1 cellular context compared by ENCODE assay signal in the genomic region with DNA sequence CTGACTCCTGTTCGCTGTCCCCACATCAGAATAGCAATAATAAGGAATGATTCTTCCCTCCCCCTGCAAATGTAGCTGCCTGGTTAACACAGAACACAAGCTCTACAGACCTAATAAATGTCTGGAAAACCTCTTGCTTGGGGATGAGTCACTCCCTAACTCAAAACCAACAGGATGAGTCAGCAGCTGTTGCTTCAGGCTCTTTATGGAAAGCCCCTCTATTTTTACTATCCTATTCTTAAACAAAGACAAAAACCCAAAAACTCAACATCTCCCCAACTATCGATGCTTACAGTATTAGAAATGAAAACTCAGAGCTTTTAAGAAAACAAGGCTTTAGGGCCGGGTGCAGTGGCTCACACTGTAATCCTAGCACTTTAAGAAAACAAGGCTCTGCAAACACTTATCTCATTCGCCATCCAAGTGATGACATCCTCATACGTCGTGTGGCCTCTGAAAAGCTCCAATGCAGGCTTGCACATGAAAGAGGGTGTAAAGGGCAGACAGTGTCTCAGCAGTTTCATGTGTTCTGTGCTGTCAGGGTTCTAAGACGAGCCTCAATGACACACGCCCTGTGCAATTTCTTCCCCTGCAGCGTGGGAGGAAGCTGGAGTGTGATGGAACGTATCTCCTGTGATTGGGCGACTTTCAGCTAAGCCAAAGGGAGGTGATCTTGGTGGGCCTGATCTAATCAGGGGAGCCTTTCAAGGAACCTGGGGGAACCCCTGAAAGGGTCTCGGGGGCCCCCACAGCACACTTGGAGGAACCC.
TF ChIP-seq lines count a peak whose summit lies in the region.

No MANE protein-coding gene starts in this region.

TF ChIP-seq in HepG2, 621 proteins besides CTCF, POLR2A, EP300 and RAD21 (continued from another document and continues in another):
- TF ChIP-seq, protein P1, sequence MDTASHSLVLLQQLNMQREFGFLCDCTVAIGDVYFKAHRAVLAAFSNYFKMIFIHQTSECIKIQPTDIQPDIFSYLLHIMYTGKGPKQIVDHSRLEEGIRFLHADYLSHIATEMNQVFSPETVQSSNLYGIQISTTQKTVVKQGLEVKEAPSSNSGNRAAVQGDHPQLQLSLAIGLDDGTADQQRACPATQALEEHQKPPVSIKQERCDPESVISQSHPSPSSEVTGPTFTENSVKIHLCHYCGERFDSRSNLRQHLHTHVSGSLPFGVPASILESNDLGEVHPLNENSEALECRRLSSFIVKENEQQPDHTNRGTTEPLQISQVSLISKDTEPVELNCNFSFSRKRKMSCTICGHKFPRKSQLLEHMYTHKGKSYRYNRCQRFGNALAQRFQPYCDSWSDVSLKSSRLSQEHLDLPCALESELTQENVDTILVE (CRISPR knock-in tag; IDR thresholded peaks at IDR 0.05): no peak
- TF ChIP-seq CBFB (CRISPR knock-in tag; IDR thresholded peaks at IDR 0.05) (no peak), SMAD3 (CRISPR knock-in tag; IDR thresholded peaks at IDR 0.05) (peak; percentile 45; the same call in 1 of the 2 replicates), ZNF549 (CRISPR knock-in tag; IDR thresholded peaks at IDR 0.05) (0 out of 2 replicates have a peak, but pooled peaks have one; percentile 67), ZNF570 (CRISPR knock-in tag; IDR thresholded peaks at IDR 0.05; ENCODE audit: borderline replicate concordance) (no peak), SP2 (CRISPR knock-in tag; IDR thresholded peaks at IDR 0.05) (no peak), ZNF782 (CRISPR knock-in tag; IDR thresholded peaks at IDR 0.05; ENCODE audit: borderline replicate concordance) (no peak), CREB1 (IDR thresholded peaks at IDR 0.05) (peak; percentile 66; the same call in 1 of the 2 replicates), CREB1 (CRISPR knock-in tag; IDR thresholded peaks at IDR 0.05) (peak; percentile 88), TMF1 (CRISPR knock-in tag; IDR thresholded peaks at IDR 0.05; ENCODE audit: low read depth) (no peak), HMG20A (CRISPR knock-in tag; IDR thresholded peaks at IDR 0.05; ENCODE audit: borderline replicate concordance) (peak; percentile 42; the same call in 1 of the 2 replicates), HOXA3 (CRISPR knock-in tag; IDR thresholded peaks at IDR 0.05) (peak; percentile 68; the same call in 1 of the 2 replicates), JUND (CRISPR knock-in tag; IDR thresholded peaks at IDR 0.05) (peak; percentile 56; the same call in 1 of the 2 replicates), POLR2G (IDR thresholded peaks at IDR 0.05; ENCODE audit: low read depth, low read length) (0 out of 2 replicates have a peak, but pooled peaks have one; percentile 23), ATF1 (CRISPR knock-in tag; IDR thresholded peaks at IDR 0.05) (peak; percentile 58; the same call in 1 of the 2 replicates), ZFAT (CRISPR knock-in tag; conservative IDR thresholded peaks at IDR 0.05) (no peak), ZNF572 (CRISPR knock-in tag; IDR thresholded peaks at IDR 0.05) (no peak), TAF1 (CRISPR knock-in tag; IDR thresholded peaks at IDR 0.05) (no peak), FOXA3 (CRISPR knock-in tag; IDR thresholded peaks at IDR 0.05) (peak; percentile 40; the same call in 1 of the 2 replicates), ADNP (CRISPR knock-in tag; IDR thresholded peaks at IDR 0.05) (no peak), FOSL1 (CRISPR knock-in tag; IDR thresholded peaks at IDR 0.05; ENCODE audit: borderline replicate concordance) (peak; percentile 57; the same call in 1 of the 2 replicates), HNF4A (CRISPR knock-in tag; IDR thresholded peaks at IDR 0.05) (peak; percentile 46; the same call in 1 of the 2 replicates), ZNF543 (CRISPR knock-in tag; IDR thresholded peaks at IDR 0.05) (no peak), SAP130 (CRISPR knock-in tag; IDR thresholded peaks at IDR 0.05; ENCODE audit: low read depth) (peak; percentile 63), ZBTB21 (CRISPR knock-in tag; IDR thresholded peaks at IDR 0.05) (peak; percentile 95), NCOA1 (CRISPR knock-in tag; IDR thresholded peaks at IDR 0.05) (no peak), ZKSCAN5 (CRISPR knock-in tag; IDR thresholded peaks at IDR 0.05) (no peak), RBFOX2 (IDR thresholded peaks at IDR 0.05; ENCODE audit: low read depth, low read length) (no peak), ATAD3A (CRISPR knock-in tag; IDR thresholded peaks at IDR 0.05) (no peak), ZNF263 (CRISPR knock-in tag; IDR thresholded peaks at IDR 0.05) (peak; percentile 59; the same call in 1 of the 2 replicates), CEBPG (CRISPR knock-in tag; IDR thresholded peaks at IDR 0.05) (0 out of 2 replicates have a peak, but pooled peaks have one; percentile 41), GTF3A (CRISPR knock-in tag; conservative IDR thresholded peaks at IDR 0.05) (no peak), PRPF4 (IDR thresholded peaks at IDR 0.05; ENCODE audit: low read depth, low read length, poor library complexity, severe bottlenecking) (no peak), ZNF10 (CRISPR knock-in tag; IDR thresholded peaks at IDR 0.05; ENCODE audit: borderline replicate concordance, low read depth) (no peak), BRCA1 (CRISPR knock-in tag; IDR thresholded peaks at IDR 0.05) (no peak), RNF2 (conservative IDR thresholded peaks at IDR 0.05; ENCODE audit: low read depth) (no peak), SP140L (CRISPR knock-in tag; IDR thresholded peaks at IDR 0.05; ENCODE audit: borderline replicate concordance) (no peak), HNRNPLL (IDR thresholded peaks at IDR 0.05; ENCODE audit: low read depth, low read length, poor library complexity, severe bottlenecking) (no peak)
- TF ChIP-seq, protein P2, sequence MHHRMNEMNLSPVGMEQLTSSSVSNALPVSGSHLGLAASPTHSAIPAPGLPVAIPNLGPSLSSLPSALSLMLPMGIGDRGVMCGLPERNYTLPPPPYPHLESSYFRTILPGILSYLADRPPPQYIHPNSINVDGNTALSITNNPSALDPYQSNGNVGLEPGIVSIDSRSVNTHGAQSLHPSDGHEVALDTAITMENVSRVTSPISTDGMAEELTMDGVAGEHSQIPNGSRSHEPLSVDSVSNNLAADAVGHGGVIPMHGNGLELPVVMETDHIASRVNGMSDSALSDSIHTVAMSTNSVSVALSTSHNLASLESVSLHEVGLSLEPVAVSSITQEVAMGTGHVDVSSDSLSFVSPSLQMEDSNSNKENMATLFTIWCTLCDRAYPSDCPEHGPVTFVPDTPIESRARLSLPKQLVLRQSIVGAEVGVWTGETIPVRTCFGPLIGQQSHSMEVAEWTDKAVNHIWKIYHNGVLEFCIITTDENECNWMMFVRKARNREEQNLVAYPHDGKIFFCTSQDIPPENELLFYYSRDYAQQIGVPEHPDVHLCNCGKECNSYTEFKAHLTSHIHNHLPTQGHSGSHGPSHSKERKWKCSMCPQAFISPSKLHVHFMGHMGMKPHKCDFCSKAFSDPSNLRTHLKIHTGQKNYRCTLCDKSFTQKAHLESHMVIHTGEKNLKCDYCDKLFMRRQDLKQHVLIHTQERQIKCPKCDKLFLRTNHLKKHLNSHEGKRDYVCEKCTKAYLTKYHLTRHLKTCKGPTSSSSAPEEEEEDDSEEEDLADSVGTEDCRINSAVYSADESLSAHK (CRISPR knock-in tag; IDR thresholded peaks at IDR 0.05; ENCODE audit: borderline replicate concordance): no peak
- TF ChIP-seq, protein P3, sequence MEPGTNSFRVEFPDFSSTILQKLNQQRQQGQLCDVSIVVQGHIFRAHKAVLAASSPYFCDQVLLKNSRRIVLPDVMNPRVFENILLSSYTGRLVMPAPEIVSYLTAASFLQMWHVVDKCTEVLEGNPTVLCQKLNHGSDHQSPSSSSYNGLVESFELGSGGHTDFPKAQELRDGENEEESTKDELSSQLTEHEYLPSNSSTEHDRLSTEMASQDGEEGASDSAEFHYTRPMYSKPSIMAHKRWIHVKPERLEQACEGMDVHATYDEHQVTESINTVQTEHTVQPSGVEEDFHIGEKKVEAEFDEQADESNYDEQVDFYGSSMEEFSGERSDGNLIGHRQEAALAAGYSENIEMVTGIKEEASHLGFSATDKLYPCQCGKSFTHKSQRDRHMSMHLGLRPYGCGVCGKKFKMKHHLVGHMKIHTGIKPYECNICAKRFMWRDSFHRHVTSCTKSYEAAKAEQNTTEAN (CRISPR knock-in tag; conservative IDR thresholded peaks at IDR 0.05): no peak
- TF ChIP-seq, protein P4, sequence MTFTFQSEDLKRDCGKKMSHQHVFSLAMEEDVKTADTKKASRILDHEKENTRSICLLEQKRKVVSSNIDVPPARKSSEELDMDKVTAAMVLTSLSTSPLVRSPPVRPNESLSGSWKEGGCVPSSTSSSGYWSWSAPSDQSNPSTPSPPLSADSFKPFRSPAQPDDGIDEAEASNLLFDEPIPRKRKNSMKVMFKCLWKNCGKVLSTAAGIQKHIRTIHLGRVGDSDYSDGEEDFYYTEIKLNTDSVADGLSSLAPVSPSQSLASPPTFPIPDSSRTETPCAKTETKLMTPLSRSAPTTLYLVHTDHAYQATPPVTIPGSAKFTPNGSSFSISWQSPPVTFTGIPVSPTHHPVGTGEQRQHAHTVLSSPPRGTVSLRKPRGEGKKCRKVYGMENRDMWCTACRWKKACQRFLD (CRISPR knock-in tag; IDR thresholded peaks at IDR 0.05; ENCODE audit: borderline replicate concordance): no peak
- TF ChIP-seq, protein P5, sequence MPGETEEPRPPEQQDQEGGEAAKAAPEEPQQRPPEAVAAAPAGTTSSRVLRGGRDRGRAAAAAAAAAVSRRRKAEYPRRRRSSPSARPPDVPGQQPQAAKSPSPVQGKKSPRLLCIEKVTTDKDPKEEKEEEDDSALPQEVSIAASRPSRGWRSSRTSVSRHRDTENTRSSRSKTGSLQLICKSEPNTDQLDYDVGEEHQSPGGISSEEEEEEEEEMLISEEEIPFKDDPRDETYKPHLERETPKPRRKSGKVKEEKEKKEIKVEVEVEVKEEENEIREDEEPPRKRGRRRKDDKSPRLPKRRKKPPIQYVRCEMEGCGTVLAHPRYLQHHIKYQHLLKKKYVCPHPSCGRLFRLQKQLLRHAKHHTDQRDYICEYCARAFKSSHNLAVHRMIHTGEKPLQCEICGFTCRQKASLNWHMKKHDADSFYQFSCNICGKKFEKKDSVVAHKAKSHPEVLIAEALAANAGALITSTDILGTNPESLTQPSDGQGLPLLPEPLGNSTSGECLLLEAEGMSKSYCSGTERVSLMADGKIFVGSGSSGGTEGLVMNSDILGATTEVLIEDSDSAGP (CRISPR knock-in tag; IDR thresholded peaks at IDR 0.05; ENCODE audit: borderline replicate concordance): peak; percentile 61
- TF ChIP-seq, protein P6, sequence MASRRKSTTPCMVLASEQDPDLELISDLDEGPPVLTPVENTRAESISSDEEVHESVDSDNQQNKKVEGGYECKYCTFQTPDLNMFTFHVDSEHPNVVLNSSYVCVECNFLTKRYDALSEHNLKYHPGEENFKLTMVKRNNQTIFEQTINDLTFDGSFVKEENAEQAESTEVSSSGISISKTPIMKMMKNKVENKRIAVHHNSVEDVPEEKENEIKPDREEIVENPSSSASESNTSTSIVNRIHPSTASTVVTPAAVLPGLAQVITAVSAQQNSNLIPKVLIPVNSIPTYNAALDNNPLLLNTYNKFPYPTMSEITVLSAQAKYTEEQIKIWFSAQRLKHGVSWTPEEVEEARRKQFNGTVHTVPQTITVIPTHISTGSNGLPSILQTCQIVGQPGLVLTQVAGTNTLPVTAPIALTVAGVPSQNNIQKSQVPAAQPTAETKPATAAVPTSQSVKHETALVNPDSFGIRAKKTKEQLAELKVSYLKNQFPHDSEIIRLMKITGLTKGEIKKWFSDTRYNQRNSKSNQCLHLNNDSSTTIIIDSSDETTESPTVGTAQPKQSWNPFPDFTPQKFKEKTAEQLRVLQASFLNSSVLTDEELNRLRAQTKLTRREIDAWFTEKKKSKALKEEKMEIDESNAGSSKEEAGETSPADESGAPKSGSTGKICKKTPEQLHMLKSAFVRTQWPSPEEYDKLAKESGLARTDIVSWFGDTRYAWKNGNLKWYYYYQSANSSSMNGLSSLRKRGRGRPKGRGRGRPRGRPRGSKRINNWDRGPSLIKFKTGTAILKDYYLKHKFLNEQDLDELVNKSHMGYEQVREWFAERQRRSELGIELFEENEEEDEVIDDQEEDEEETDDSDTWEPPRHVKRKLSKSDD (CRISPR knock-in tag; IDR thresholded peaks at IDR 0.05; ENCODE audit: low read depth): 0 out of 2 replicates have a peak, but pooled peaks have one; percentile 43
- TF ChIP-seq, protein P7, sequence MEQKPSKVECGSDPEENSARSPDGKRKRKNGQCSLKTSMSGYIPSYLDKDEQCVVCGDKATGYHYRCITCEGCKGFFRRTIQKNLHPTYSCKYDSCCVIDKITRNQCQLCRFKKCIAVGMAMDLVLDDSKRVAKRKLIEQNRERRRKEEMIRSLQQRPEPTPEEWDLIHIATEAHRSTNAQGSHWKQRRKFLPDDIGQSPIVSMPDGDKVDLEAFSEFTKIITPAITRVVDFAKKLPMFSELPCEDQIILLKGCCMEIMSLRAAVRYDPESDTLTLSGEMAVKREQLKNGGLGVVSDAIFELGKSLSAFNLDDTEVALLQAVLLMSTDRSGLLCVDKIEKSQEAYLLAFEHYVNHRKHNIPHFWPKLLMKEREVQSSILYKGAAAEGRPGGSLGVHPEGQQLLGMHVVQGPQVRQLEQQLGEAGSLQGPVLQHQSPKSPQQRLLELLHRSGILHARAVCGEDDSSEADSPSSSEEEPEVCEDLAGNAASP (CRISPR knock-in tag; IDR thresholded peaks at IDR 0.05; ENCODE audit: borderline replicate concordance): no peak
- TF ChIP-seq, protein P8, sequence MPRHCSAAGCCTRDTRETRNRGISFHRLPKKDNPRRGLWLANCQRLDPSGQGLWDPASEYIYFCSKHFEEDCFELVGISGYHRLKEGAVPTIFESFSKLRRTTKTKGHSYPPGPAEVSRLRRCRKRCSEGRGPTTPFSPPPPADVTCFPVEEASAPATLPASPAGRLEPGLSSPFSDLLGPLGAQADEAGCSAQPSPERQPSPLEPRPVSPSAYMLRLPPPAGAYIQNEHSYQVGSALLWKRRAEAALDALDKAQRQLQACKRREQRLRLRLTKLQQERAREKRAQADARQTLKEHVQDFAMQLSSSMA (CRISPR knock-in tag; IDR thresholded peaks at IDR 0.05): no peak
- TF ChIP-seq, protein P9, sequence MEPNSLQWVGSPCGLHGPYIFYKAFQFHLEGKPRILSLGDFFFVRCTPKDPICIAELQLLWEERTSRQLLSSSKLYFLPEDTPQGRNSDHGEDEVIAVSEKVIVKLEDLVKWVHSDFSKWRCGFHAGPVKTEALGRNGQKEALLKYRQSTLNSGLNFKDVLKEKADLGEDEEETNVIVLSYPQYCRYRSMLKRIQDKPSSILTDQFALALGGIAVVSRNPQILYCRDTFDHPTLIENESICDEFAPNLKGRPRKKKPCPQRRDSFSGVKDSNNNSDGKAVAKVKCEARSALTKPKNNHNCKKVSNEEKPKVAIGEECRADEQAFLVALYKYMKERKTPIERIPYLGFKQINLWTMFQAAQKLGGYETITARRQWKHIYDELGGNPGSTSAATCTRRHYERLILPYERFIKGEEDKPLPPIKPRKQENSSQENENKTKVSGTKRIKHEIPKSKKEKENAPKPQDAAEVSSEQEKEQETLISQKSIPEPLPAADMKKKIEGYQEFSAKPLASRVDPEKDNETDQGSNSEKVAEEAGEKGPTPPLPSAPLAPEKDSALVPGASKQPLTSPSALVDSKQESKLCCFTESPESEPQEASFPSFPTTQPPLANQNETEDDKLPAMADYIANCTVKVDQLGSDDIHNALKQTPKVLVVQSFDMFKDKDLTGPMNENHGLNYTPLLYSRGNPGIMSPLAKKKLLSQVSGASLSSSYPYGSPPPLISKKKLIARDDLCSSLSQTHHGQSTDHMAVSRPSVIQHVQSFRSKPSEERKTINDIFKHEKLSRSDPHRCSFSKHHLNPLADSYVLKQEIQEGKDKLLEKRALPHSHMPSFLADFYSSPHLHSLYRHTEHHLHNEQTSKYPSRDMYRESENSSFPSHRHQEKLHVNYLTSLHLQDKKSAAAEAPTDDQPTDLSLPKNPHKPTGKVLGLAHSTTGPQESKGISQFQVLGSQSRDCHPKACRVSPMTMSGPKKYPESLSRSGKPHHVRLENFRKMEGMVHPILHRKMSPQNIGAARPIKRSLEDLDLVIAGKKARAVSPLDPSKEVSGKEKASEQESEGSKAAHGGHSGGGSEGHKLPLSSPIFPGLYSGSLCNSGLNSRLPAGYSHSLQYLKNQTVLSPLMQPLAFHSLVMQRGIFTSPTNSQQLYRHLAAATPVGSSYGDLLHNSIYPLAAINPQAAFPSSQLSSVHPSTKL (CRISPR knock-in tag; IDR thresholded peaks at IDR 0.05): peak; percentile 28
